Comparison of ENCODE assay signal across 1 cellular context in genomic region chr3:49899815-49900214, GRCh38.
TF ChIP-seq lines count a peak whose summit lies in the region.

No MANE protein-coding gene starts in this region.

TF ChIP-seq in SK-N-SH, 30 proteins besides CTCF, POLR2A, EP300 and RAD21:
- TF ChIP-seq CHD2 (IDR thresholded peaks at IDR 0.05; ENCODE audit: low read length, partially characterized antibody) (no peak), NRF1 (IDR thresholded peaks at IDR 0.05; ENCODE audit: low read depth, low read length) (no peak), POLR2AphosphoS5 (IDR thresholded peaks at IDR 0.05; ENCODE audit: low read depth, low read length) (no peak), IRF3 (IDR thresholded peaks at IDR 0.05; ENCODE audit: low read depth, low read length) (no peak), SMC3 (IDR thresholded peaks at IDR 0.05; ENCODE audit: low read depth, low read length) (peak; percentile 42), RXRA (IDR thresholded peaks at IDR 0.05; ENCODE audit: borderline replicate concordance, low read depth) (no peak)
